Comparison of ENCODE assay signal across 2 cellular contexts in genomic region chr5:56200856-56201638, GRCh38.
TF ChIP-seq lines count a peak whose summit lies in the region.

No MANE protein-coding gene starts in this region.

TF ChIP-seq in A549, 52 proteins besides CTCF, POLR2A, EP300 and RAD21 (continued from another document):
- TF ChIP-seq HMGXB4 (CRISPR knock-in tag; IDR thresholded peaks at IDR 0.05; ENCODE audit: borderline replicate concordance) (no peak), FOSB (CRISPR knock-in tag; IDR thresholded peaks at IDR 0.05) (no peak)

TF ChIP-seq in GM12878, 131 proteins besides CTCF, POLR2A, EP300 and RAD21 (continued from another document and continues in another):
- TF ChIP-seq ZBTB40 (IDR thresholded peaks at IDR 0.05; ENCODE audit: borderline replicate concordance): no peak
- no peak for TF ChIP-seq BMI1 (IDR thresholded peaks at IDR 0.05; ENCODE audit: borderline replicate concordance)
- TF ChIP-seq LARP7 (IDR thresholded peaks at IDR 0.05): 0 out of 2 replicates have a peak, but pooled peaks have one; percentile 20
- peak; percentile 96 for TF ChIP-seq SMC3 (IDR thresholded peaks at IDR 0.05; ENCODE audit: borderline replicate concordance, low read length)
- no peak for TF ChIP-seq PML (IDR thresholded peaks at IDR 0.05; ENCODE audit: low read length)
- peak; percentile 71; the same call in 1 of the 2 replicates for TF ChIP-seq IRF4 (IDR thresholded peaks at IDR 0.05; ENCODE audit: low read depth, low read length)
- no peak for TF ChIP-seq NFIC (IDR thresholded peaks at IDR 0.05; ENCODE audit: low read depth, low read length)
- TF ChIP-seq EGR1 (IDR thresholded peaks at IDR 0.05; ENCODE audit: borderline replicate concordance in 1 of 2, low read depth in 2 of 2, low read length in 2 of 2): no peak
- no peak for TF ChIP-seq CREM (IDR thresholded peaks at IDR 0.05; ENCODE audit: low read depth)
- TF ChIP-seq E2F4 (IDR thresholded peaks at IDR 0.05; ENCODE audit: low read depth, low read length): 0 out of 2 replicates have a peak, but pooled peaks have one; percentile 18
- no peak for TF ChIP-seq SUZ12 (IDR thresholded peaks at IDR 0.05; ENCODE audit: unreplicated experiment)
- TF ChIP-seq FOXK2 (IDR thresholded peaks at IDR 0.05): no peak
- no peak for TF ChIP-seq PRDM15 (CRISPR knock-in tag; IDR thresholded peaks at IDR 0.05)
- no peak for TF ChIP-seq STAT3 (IDR thresholded peaks at IDR 0.05; ENCODE audit: low read depth, low read length)
- peak; percentile 35 for TF ChIP-seq MLLT1 (IDR thresholded peaks at IDR 0.05)
- no peak for TF ChIP-seq SREBF1 (IDR thresholded peaks at IDR 0.05; ENCODE audit: low read length)
- TF ChIP-seq MAX (IDR thresholded peaks at IDR 0.05; ENCODE audit: low read depth, low read length): no peak
- no peak for TF ChIP-seq YBX1 (IDR thresholded peaks at IDR 0.05)
- TF ChIP-seq BCL3 (IDR thresholded peaks at IDR 0.05; ENCODE audit: borderline replicate concordance, insufficient read depth, low read depth, low read length, poor library complexity, severe bottlenecking): no peak
- 0 out of 2 replicates have a peak, but pooled peaks have one; percentile 19 for TF ChIP-seq MEF2A (IDR thresholded peaks at IDR 0.05; ENCODE audit: insufficient read depth, low read depth, low read length)
- TF ChIP-seq ATF2 (IDR thresholded peaks at IDR 0.05; ENCODE audit: low read length): no peak
- TF ChIP-seq ZNF384 (IDR thresholded peaks at IDR 0.05; ENCODE audit: borderline replicate concordance, low read depth, low read length): peak; percentile 73
- 0 out of 2 replicates have a peak, but pooled peaks have one; percentile 16 for TF ChIP-seq NBN (IDR thresholded peaks at IDR 0.05)
- TF ChIP-seq E2F8 (IDR thresholded peaks at IDR 0.05; ENCODE audit: low read depth, partially characterized antibody): no peak
- TF ChIP-seq ZBTB11 (CRISPR knock-in tag; IDR thresholded peaks at IDR 0.05): no peak
- no peak for TF ChIP-seq SUPT20H (IDR thresholded peaks at IDR 0.05; ENCODE audit: borderline replicate concordance, control insufficient read depth, low read depth, low read length)
- no peak for TF ChIP-seq TCF7 (IDR thresholded peaks at IDR 0.05; ENCODE audit: borderline replicate concordance)
- TF ChIP-seq KAT2A (conservative IDR thresholded peaks at IDR 0.05; ENCODE audit: control insufficient read depth, low read depth, low read length): no peak
- peak; percentile 87 for TF ChIP-seq RAD51 (IDR thresholded peaks at IDR 0.05)
- no peak for TF ChIP-seq RBBP5 (conservative IDR thresholded peaks at IDR 0.05)
- TF ChIP-seq EZH2 (IDR thresholded peaks at IDR 0.05; ENCODE audit: borderline replicate concordance, control insufficient read depth, low read depth, low read length): no peak
- TF ChIP-seq USF1 (IDR thresholded peaks at IDR 0.05; ENCODE audit: borderline replicate concordance, extremely low read length, insufficient read depth, low read depth, low read length): no peak
- no peak for TF ChIP-seq PAX8 (IDR thresholded peaks at IDR 0.05)
- peak; percentile 94 for TF ChIP-seq NR2F1 (conservative IDR thresholded peaks at IDR 0.05)
- TF ChIP-seq TCF12 (IDR thresholded peaks at IDR 0.05; ENCODE audit: low read depth, low read length): 0 out of 2 replicates have a peak, but pooled peaks have one; percentile 44
- peak; percentile 63 for TF ChIP-seq SMARCA5 (IDR thresholded peaks at IDR 0.05)
- TF ChIP-seq SMAD1 (IDR thresholded peaks at IDR 0.05; ENCODE audit: low read depth, partially characterized antibody): no peak
- no peak for TF ChIP-seq MYC (IDR thresholded peaks at IDR 0.05; ENCODE audit: insufficient read depth, insufficient read length, insufficient replicate concordance, low read length, severe bottlenecking)
